In the genomic region with DNA sequence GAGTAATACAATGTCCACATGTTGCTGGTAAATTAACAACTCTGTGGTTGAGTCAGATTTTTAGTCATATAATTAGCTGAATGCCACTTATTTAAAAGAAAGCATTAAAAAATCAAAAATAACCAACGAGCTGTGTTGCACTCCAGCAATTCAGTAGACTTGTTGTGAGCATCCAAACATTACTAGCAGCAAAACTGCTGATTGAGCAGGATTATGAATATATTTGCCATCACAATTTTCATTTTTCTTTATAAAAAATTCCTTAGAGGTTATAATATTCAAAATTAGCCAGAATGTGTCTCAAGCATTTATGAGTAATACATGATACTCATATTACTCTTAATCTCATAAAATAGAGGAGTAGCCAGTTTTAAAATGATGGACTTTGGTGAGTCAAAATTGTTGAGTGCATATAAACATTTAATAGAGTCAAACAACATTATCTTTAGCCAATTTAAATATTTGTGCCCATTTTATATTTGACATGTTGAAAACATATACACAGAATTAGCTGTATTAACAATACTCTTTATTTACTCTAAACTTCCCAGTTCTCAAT, we compare ENCODE assay signal across 1 cellular context.
TF ChIP-seq lines count a peak whose summit lies in the region.

No MANE protein-coding gene starts in this region.

TF ChIP-seq in H1, 55 proteins besides CTCF, POLR2A, EP300 and RAD21:
- TF ChIP-seq MAFK (IDR thresholded peaks at IDR 0.05; ENCODE audit: low read depth, low read length) (peak; percentile 29; the same call in 1 of the 2 replicates), HDAC6 (IDR thresholded peaks at IDR 0.05; ENCODE audit: low read depth, low read length) (no peak)
TF ChIP-seq in H1: peak in this region for 1.
